10 cellular contexts compared by ENCODE assay signal in genomic region chr1:116006486-116006964, GRCh38. TPM values are rescaled to one million over a fixed set of nuclear protein-coding genes. Genes with fewer than 3 reads are reported as not detected.
A peak's percentile ranks its signal among the peaks of the same experiment; 100 is the strongest.
DNase-seq lines count a peak whose midpoint lies in the region; ATAC-seq and TF ChIP-seq lines count a peak whose summit lies in the region.
"Had no signal": no experiment of that assay in that cellular context is flagged by ENCODE, and none has a peak within 500 bp of the region (broad histone marks: within the 10 kb centered on the region; RNA-seq: fewer than 3 reads in every experiment).

No MANE protein-coding gene starts in this region.

- intact Hi-C loops in Right ventricle myocardium superior (cut with DNase I) = no loop called here

- ATAC-seq in GM21367 (IDR thresholded peaks at IDR 0.05; ENCODE audit: unreplicated experiment) (peak; percentile 91), HG03280 (IDR thresholded peaks at IDR 0.05; ENCODE audit: unreplicated experiment) (peak; percentile 91), Right ventricle myocardium superior (ENCODE audit: poor library complexity) (no peak)

- peak overlapping the region; percentile 42 for H3K27ac ChIP-seq in cingulate gyrus (ENCODE audit: low read depth, low read length)

- DNase-seq in GM13977 (ENCODE audit: low spot score) = peak; percentile 19
- DNase-seq in RKO (ENCODE audit: low spot score) = no peak
- no peak for DNase-seq in Right ventricle myocardium superior
- DNase-seq in NCI-H187 treated with DMSO at 0.1 percent for 48 hours (lab: John Stamatoyannopoulos, UW) = no peak
- no peak for DNase-seq in NCI-H2029 (lab: John Stamatoyannopoulos, UW)
- DNase-seq: islet precursor cell, T1000 had no signal

- no peak for TF ChIP-seq CTCF in GM13977 (IDR thresholded peaks at IDR 0.05; ENCODE audit: extremely low read depth, insufficient read depth, missing control alignments)

- in situ Hi-C loops in GM13977 (cut with MboI; ENCODE audit: low pct_unique_long_range_greater_than_20kb, low sequenced_read_pairs, unreplicated experiment) = no loop called here

RNA-seq across cellular contexts. Expression of gene SLC22A15, which starts 30.2 kb away (rescaled TPM):
- 10.7 TPM for total RNA-seq in Right ventricle myocardium superior
